ENCODE assay signal across 1 cellular context in genomic region chr9:94725293-94725692, GRCh38.
TF ChIP-seq lines count a peak whose summit lies in the region.

No MANE protein-coding gene starts in this region.

TF ChIP-seq in GM12878, 131 proteins besides CTCF, POLR2A, EP300 and RAD21 (continued from another document):
- TF ChIP-seq, protein P1, sequence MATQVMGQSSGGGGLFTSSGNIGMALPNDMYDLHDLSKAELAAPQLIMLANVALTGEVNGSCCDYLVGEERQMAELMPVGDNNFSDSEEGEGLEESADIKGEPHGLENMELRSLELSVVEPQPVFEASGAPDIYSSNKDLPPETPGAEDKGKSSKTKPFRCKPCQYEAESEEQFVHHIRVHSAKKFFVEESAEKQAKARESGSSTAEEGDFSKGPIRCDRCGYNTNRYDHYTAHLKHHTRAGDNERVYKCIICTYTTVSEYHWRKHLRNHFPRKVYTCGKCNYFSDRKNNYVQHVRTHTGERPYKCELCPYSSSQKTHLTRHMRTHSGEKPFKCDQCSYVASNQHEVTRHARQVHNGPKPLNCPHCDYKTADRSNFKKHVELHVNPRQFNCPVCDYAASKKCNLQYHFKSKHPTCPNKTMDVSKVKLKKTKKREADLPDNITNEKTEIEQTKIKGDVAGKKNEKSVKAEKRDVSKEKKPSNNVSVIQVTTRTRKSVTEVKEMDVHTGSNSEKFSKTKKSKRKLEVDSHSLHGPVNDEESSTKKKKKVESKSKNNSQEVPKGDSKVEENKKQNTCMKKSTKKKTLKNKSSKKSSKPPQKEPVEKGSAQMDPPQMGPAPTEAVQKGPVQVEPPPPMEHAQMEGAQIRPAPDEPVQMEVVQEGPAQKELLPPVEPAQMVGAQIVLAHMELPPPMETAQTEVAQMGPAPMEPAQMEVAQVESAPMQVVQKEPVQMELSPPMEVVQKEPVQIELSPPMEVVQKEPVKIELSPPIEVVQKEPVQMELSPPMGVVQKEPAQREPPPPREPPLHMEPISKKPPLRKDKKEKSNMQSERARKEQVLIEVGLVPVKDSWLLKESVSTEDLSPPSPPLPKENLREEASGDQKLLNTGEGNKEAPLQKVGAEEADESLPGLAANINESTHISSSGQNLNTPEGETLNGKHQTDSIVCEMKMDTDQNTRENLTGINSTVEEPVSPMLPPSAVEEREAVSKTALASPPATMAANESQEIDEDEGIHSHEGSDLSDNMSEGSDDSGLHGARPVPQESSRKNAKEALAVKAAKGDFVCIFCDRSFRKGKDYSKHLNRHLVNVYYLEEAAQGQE (IDR thresholded peaks at IDR 0.05; ENCODE audit: low read depth, low read length) = no peak
